8 cellular contexts compared by ENCODE assay signal in genomic region chr2:203225423-203226039, GRCh38. TPM values are rescaled to one million over a fixed set of nuclear protein-coding genes. Genes with fewer than 3 reads are reported as not detected.
DNase-seq lines count a peak whose midpoint lies in the region; ATAC-seq and TF ChIP-seq lines count a peak whose summit lies in the region.

No MANE protein-coding gene starts in this region.

- POLR2A ChIA-PET in AG04450 (lab: Yijun Ruan, JAX), result interaction anchor here (0.6 to 1.7 kb wide), 2 partner anchors 9 to 13 kb away, joined by 4 to 5 read pairs; partner anchors contain the start of gene CYP20A1

- H3K4me1 ChIP-seq in heart left ventricle (no peaks in the 10 kb centered on the region), neuronal stem cell (ENCODE audit: control insufficient read depth in 2 of 2, insufficient read depth in 1 of 2, low read depth in 1 of 2, low read length in 2 of 2) (no peaks in the 10 kb centered on the region)

- H2BK120ac ChIP-seq in neuronal stem cell (ENCODE audit: low read depth, low read length), result no peak overlapping the region

- no peak for TF ChIP-seq POLR2A in heart left ventricle (IDR thresholded peaks at IDR 0.05)

- peak; percentile 67 for TF ChIP-seq CTCF in AG04450 (IDR thresholded peaks at IDR 0.05; ENCODE audit: low read depth, low read length)
- peak; percentile 63 for TF ChIP-seq CTCF in GM13977 (IDR thresholded peaks at IDR 0.05; ENCODE audit: extremely low read depth, insufficient read depth, missing control alignments)
- TF ChIP-seq CTCF in heart left ventricle (IDR thresholded peaks at IDR 0.05), result peak; percentile 42 to 66 (median 54)

- H3K9ac ChIP-seq in neuronal stem cell (ENCODE audit: low read depth, low read length, poor library complexity), result no peak overlapping the region

- WGBS in heart left ventricle, 4 donors, result 96 to 100% (median 99%) methylated on average over 2 of the region's 2 CpGs
- no CpG with 5 or more reads among the region's 2 CpGs for WGBS in neuronal stem cell (ENCODE audit: extremely low coverage in 2 of 2, insufficient read length in 2 of 2, insufficient replicate concordance in 1 of 2), 2 donors

- H3K9me3 ChIP-seq in AG04450 (ENCODE audit: control insufficient read depth, insufficient read depth, low read length) (no peaks in the 10 kb centered on the region), heart left ventricle (no peaks in the 10 kb centered on the region), neuronal stem cell (replicated peaks in 1 of 2; ENCODE audit: control insufficient read depth in 2 of 2, insufficient read depth in 1 of 2, low read depth in 1 of 2, low read length in 2 of 2) (no peaks in the 10 kb centered on the region)

- H3K36me3 ChIP-seq in heart left ventricle, result peaks cover 0 to 13% (median 0%) of the 10 kb centered on the region in 9 donors
- H3K36me3 ChIP-seq in neuronal stem cell (replicated peaks in 1 of 2; ENCODE audit: control insufficient read depth in 2 of 2, insufficient read depth in 2 of 2, low read length in 2 of 2), result no peaks in the 10 kb centered on the region

- H2AFZ ChIP-seq in neuronal stem cell (ENCODE audit: low read length), result no peak overlapping the region

- no peak overlapping the region for H4K91ac ChIP-seq in neuronal stem cell (ENCODE audit: low read depth, low read length, poor library complexity)

- no peak overlapping the region for H3K23ac ChIP-seq in neuronal stem cell (ENCODE audit: low read depth, low read length, poor library complexity)

- no peak overlapping the region for H2BK5ac ChIP-seq in neuronal stem cell (ENCODE audit: low read length)

- DNase-seq in AG04450 (ENCODE audit: low read depth, low spot score) (no peak), GM13977 (ENCODE audit: low spot score) (no peak), M059J (ENCODE audit: low read depth) (peak; percentile 14), activated T-cell treated with anti-CD3 and anti-CD28 coated beads for 4 hours (peak; percentile 10), heart left ventricle (no peak), neuronal stem cell (ENCODE audit: low spot score) (no peak), C1 segment of cervical spinal cord (lab: John Stamatoyannopoulos, UW) (no peak)
- peak; percentile 13 for DNase-seq in stimulated activated CD8-positive, alpha-beta memory T cell treated with anti-CD3 and anti-CD28 coated beads, Interleukin-12 subunit alpha, Interleukin-12 subunit beta, amount 100 ng/mL, for 1 hour (ENCODE audit: low read depth)

- in situ Hi-C loops in GM13977 (cut with MboI; ENCODE audit: low pct_unique_long_range_greater_than_20kb, low sequenced_read_pairs, unreplicated experiment), result no loop called here

- CTCF ChIA-PET in AG04450 (lab: Charles Lee), result interaction anchor here (0.5 to 2.7 kb wide), 9 partner anchors 16 to 684 kb away, joined by 3 to 13 read pairs (median 3); no protein-coding TSS in a partner anchor

- H2BK15ac ChIP-seq in neuronal stem cell (ENCODE audit: low read length), result no peak overlapping the region

- no peak overlapping the region for H4K8ac ChIP-seq in neuronal stem cell (ENCODE audit: low read depth, low read length)

- H3K14ac ChIP-seq in neuronal stem cell (ENCODE audit: low read length), result no peak overlapping the region

- H3K79me1 ChIP-seq in neuronal stem cell (ENCODE audit: low read depth, low read length), result no peaks in the 10 kb centered on the region

- H3K27me3 ChIP-seq in AG04450 (ENCODE audit: control insufficient read depth, insufficient read depth, low read length) (no peaks in the 10 kb centered on the region), heart left ventricle (no peaks in the 10 kb centered on the region), neuronal stem cell (ENCODE audit: control insufficient read depth in 3 of 3, insufficient read depth in 3 of 3, low read depth in 1 of 3, low read length in 3 of 3) (no peaks in the 10 kb centered on the region)

- H3K18ac ChIP-seq in neuronal stem cell (ENCODE audit: low read length), result no peak overlapping the region

- no peak overlapping the region for H3K27ac ChIP-seq in AG04450 (ENCODE audit: low read depth, low read length)
- no peak overlapping the region for H3K27ac ChIP-seq in heart left ventricle
- H3K27ac ChIP-seq in neuronal stem cell (replicated peaks; ENCODE audit: low read length), result no peak overlapping the region

- H3K4ac ChIP-seq in neuronal stem cell (ENCODE audit: low read length), result no peak overlapping the region

- H3K4me2 ChIP-seq in neuronal stem cell (ENCODE audit: insufficient read depth, low read length, poor library complexity, severe bottlenecking), result no peak overlapping the region

- no peak overlapping the region for H2BK12ac ChIP-seq in neuronal stem cell (ENCODE audit: low read length)

- no peak overlapping the region for H2AK5ac ChIP-seq in neuronal stem cell (ENCODE audit: low read depth, low read length)

- no peak overlapping the region for H3K4me3 ChIP-seq in AG04450 (ENCODE audit: low read depth, low read length)
- no peak overlapping the region for H3K4me3 ChIP-seq in heart left ventricle
- no peak overlapping the region for H3K4me3 ChIP-seq in neuronal stem cell (ENCODE audit: low read length in 2 of 2)

- peak in 2 of 4 donors; percentile 34 to 45 for ATAC-seq in heart left ventricle

- intact Hi-C loops in heart left ventricle (cut with DNase I), result loop anchor here in 4 of 10 donors (10.0 kb wide), 3 partner anchors 229 to 689 kb away; no protein-coding TSS in a partner anchor

RNA-seq across cellular contexts. Expression of gene CYP20A1, which starts 13.3 kb away (rescaled TPM):
- polyA plus RNA-seq in AG04450 (2011; rRNA removed) (15.0 and 17.8 TPM in 2 replicates), heart left ventricle (1 to 10 TPM; 5.9 to 7.3 TPM)
- polyA minus RNA-seq in AG04450 (2011; rRNA and poly(A)+ RNA removed), result 16.8 and 25.8 TPM in 2 replicates
- 16.9 and 19.9 TPM in 2 replicates for total RNA-seq in M059J (2014; rRNA removed; shearing (Covaris generic))
- 10 to 100 TPM in 7 of 9 donors, 1 to 10 TPM in 2; 7.9 to 18.8 (median 14.8) TPM for total RNA-seq in heart left ventricle
- polyA plus RNA-seq in neuronal stem cell (2013, experiment 1 of 2), result 8.1 TPM
- 9.2 TPM for polyA plus RNA-seq in neuronal stem cell (2013, experiment 2 of 2)

Comparison
In these comparisons a context has a peak if more than half of its experiments do, and no peak if none do; other contexts are left out.
1. DNase-seq: peak in M059J (single experiment), activated T-cell treated with anti-CD3 and anti-CD28 coated beads for 4 hours (single experiment) and stimulated activated CD8-positive, alpha-beta memory T cell treated with anti-CD3 and anti-CD28 coated beads, Interleukin-12 subunit alpha, Interleukin-12 subunit beta, amount 100 ng/mL, for 1 hour (single experiment); none in AG04450 (single experiment), GM13977 (single experiment), heart left ventricle (0 of 5), neuronal stem cell (single experiment) and C1 segment of cervical spinal cord (0 of 14).
2. Peak in every context shown above with its lines, with median percentiles within 50 percentile points of each other: CTCF ChIP-seq.